In genomic region chr5:172564187-172564586, GRCh38 we compare ENCODE assay signal across 1 cellular context.
TF ChIP-seq lines count a peak whose summit lies in the region.

No MANE protein-coding gene starts in this region.

TF ChIP-seq in HepG2, 621 proteins besides CTCF, POLR2A, EP300 and RAD21 (continued from another document and continues in another):
- TF ChIP-seq ZBTB39 (CRISPR knock-in tag; IDR thresholded peaks at IDR 0.05) (no peak), AGO1 (IDR thresholded peaks at IDR 0.05; ENCODE audit: low read depth, low read length, poor library complexity, severe bottlenecking) (no peak), SALL2 (CRISPR knock-in tag; IDR thresholded peaks at IDR 0.05) (no peak), CC2D1A (CRISPR knock-in tag; IDR thresholded peaks at IDR 0.05) (no peak), HNRNPH1 (optimal IDR thresholded peaks at IDR 0.05; ENCODE audit: low read depth, low read length) (no peak), SUZ12 (IDR thresholded peaks at IDR 0.05; ENCODE audit: low read depth, low read length) (no peak), JUNB (CRISPR knock-in tag; IDR thresholded peaks at IDR 0.05; ENCODE audit: borderline replicate concordance) (no peak), POLR2AphosphoS5 (IDR thresholded peaks at IDR 0.05; ENCODE audit: low read depth, low read length) (no peak), ZNF264 (CRISPR knock-in tag; IDR thresholded peaks at IDR 0.05) (no peak), RORA (CRISPR knock-in tag; IDR thresholded peaks at IDR 0.05) (no peak), PAX8 (CRISPR knock-in tag; IDR thresholded peaks at IDR 0.05; ENCODE audit: borderline replicate concordance) (no peak), ZNF746 (CRISPR knock-in tag; IDR thresholded peaks at IDR 0.05) (peak; percentile 81; the same call in 1 of the 2 replicates), KDM5B (CRISPR knock-in tag; IDR thresholded peaks at IDR 0.05; ENCODE audit: borderline replicate concordance) (no peak), ZNF430 (CRISPR knock-in tag; IDR thresholded peaks at IDR 0.05) (no peak), ZNF646 (CRISPR knock-in tag; IDR thresholded peaks at IDR 0.05) (no peak), ZNF317 (CRISPR knock-in tag; IDR thresholded peaks at IDR 0.05) (no peak), ZNF879 (CRISPR knock-in tag; IDR thresholded peaks at IDR 0.05) (no peak), HHEX (CRISPR knock-in tag; IDR thresholded peaks at IDR 0.05) (peak; percentile 87), MLLT10 (CRISPR knock-in tag; IDR thresholded peaks at IDR 0.05) (no peak), ARNT2 (CRISPR knock-in tag; IDR thresholded peaks at IDR 0.05; ENCODE audit: low read depth) (0 out of 2 replicates have a peak, but pooled peaks have one; percentile 44), WIZ (CRISPR knock-in tag; IDR thresholded peaks at IDR 0.05) (no peak), ZNF883 (CRISPR knock-in tag; IDR thresholded peaks at IDR 0.05; ENCODE audit: not compliant biosample characterization) (peak; percentile 24), ERF (CRISPR knock-in tag; IDR thresholded peaks at IDR 0.05) (no peak), EED (CRISPR knock-in tag; IDR thresholded peaks at IDR 0.05) (no peak), U2AF2 (IDR thresholded peaks at IDR 0.05; ENCODE audit: low read depth, low read length) (no peak), MED1 (CRISPR knock-in tag; IDR thresholded peaks at IDR 0.05) (0 out of 2 replicates have a peak, but pooled peaks have one; percentile 11), ZNF101 (CRISPR knock-in tag; IDR thresholded peaks at IDR 0.05; ENCODE audit: borderline replicate concordance, low read depth) (no peak), ZNF335 (CRISPR knock-in tag; IDR thresholded peaks at IDR 0.05) (no peak), ZNF773 (CRISPR knock-in tag; IDR thresholded peaks at IDR 0.05; ENCODE audit: borderline replicate concordance) (no peak), PRDM15 (CRISPR knock-in tag; IDR thresholded peaks at IDR 0.05) (no peak), ZNF232 (CRISPR knock-in tag; IDR thresholded peaks at IDR 0.05; ENCODE audit: borderline replicate concordance) (no peak), MTA3 (CRISPR knock-in tag; IDR thresholded peaks at IDR 0.05) (no peak), ATF1 (CRISPR knock-in tag; IDR thresholded peaks at IDR 0.05) (0 out of 2 replicates have a peak, but pooled peaks have one; percentile 31), BRCA1 (CRISPR knock-in tag; IDR thresholded peaks at IDR 0.05) (no peak), ZNF766 (CRISPR knock-in tag; IDR thresholded peaks at IDR 0.05; ENCODE audit: borderline replicate concordance) (no peak), HMGXB3 (CRISPR knock-in tag; IDR thresholded peaks at IDR 0.05; ENCODE audit: borderline replicate concordance) (no peak), FLYWCH1 (CRISPR knock-in tag; IDR thresholded peaks at IDR 0.05) (no peak), ZFX (CRISPR knock-in tag; IDR thresholded peaks at IDR 0.05; ENCODE audit: low read depth) (no peak; the same call in 1 of the 2 replicates), MYC (CRISPR knock-in tag; IDR thresholded peaks at IDR 0.05; ENCODE audit: borderline replicate concordance) (peak; percentile 93), ZBTB21 (CRISPR knock-in tag; IDR thresholded peaks at IDR 0.05) (no peak), HCFC1 (IDR thresholded peaks at IDR 0.05; ENCODE audit: low read depth, low read length) (no peak), ZNF850 (CRISPR knock-in tag; conservative IDR thresholded peaks at IDR 0.05) (no peak), ZNF75D (CRISPR knock-in tag; IDR thresholded peaks at IDR 0.05; ENCODE audit: borderline replicate concordance) (no peak), NKX3-1 (CRISPR knock-in tag; IDR thresholded peaks at IDR 0.05) (no peak), TBP (CRISPR knock-in tag; IDR thresholded peaks at IDR 0.05) (no peak), HOXA3 (CRISPR knock-in tag; IDR thresholded peaks at IDR 0.05) (peak; percentile 81)
- TF ChIP-seq, protein P1, sequence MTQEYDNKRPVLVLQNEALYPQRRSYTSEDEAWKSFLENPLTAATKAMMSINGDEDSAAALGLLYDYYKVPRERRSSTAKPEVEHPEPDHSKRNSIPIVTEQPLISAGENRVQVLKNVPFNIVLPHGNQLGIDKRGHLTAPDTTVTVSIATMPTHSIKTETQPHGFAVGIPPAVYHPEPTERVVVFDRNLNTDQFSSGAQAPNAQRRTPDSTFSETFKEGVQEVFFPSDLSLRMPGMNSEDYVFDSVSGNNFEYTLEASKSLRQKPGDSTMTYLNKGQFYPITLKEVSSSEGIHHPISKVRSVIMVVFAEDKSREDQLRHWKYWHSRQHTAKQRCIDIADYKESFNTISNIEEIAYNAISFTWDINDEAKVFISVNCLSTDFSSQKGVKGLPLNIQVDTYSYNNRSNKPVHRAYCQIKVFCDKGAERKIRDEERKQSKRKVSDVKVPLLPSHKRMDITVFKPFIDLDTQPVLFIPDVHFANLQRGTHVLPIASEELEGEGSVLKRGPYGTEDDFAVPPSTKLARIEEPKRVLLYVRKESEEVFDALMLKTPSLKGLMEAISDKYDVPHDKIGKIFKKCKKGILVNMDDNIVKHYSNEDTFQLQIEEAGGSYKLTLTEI (CRISPR knock-in tag; conservative IDR thresholded peaks at IDR 0.05) = no peak
- TF ChIP-seq, protein P2, sequence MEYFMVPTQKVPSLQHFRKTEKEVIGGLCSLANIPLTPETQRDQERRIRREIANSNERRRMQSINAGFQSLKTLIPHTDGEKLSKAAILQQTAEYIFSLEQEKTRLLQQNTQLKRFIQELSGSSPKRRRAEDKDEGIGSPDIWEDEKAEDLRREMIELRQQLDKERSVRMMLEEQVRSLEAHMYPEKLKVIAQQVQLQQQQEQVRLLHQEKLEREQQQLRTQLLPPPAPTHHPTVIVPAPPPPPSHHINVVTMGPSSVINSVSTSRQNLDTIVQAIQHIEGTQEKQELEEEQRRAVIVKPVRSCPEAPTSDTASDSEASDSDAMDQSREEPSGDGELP (IDR thresholded peaks at IDR 0.05; ENCODE audit: borderline replicate concordance, low read depth) = peak; percentile 60; the same call in 1 of the 2 replicates
- TF ChIP-seq, protein P3, sequence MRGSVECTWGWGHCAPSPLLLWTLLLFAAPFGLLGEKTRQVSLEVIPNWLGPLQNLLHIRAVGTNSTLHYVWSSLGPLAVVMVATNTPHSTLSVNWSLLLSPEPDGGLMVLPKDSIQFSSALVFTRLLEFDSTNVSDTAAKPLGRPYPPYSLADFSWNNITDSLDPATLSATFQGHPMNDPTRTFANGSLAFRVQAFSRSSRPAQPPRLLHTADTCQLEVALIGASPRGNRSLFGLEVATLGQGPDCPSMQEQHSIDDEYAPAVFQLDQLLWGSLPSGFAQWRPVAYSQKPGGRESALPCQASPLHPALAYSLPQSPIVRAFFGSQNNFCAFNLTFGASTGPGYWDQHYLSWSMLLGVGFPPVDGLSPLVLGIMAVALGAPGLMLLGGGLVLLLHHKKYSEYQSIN (CRISPR knock-in tag; IDR thresholded peaks at IDR 0.05; ENCODE audit: borderline replicate concordance) = no peak
